29 cellular contexts compared by ENCODE assay signal in genomic region chr12:132458441-132459225, GRCh38.
"Had no signal": no experiment of that assay in that cellular context is flagged by ENCODE, and none has a peak within 500 bp of the region (broad histone marks: within the 10 kb centered on the region; RNA-seq: fewer than 3 reads in every experiment).

No MANE protein-coding gene starts in this region.

- FAIRE-seq: endometrium, endothelial cell of umbilical vein had no signal

- DNase-seq: activated CD4-positive, alpha-beta memory T cell treated with anti-CD3 and anti-CD28 coated beads, Interleukin-2, amount 10 ng/mL, durations not matched to agents 7 days and 5 days; activated CD4-positive, alpha-beta T cell treated with anti-CD3 and anti-CD28 coated beads for 1 hour; activated CD4-positive, alpha-beta T cell treated with anti-CD3 and anti-CD28 coated beads for 4 hours; activated CD4-positive, alpha-beta T cell treated with anti-CD3 and anti-CD28 coated beads, Interleukin-2, amount 10 ng/mL, durations not matched to agents 7 days and 5 days; activated CD4-positive, alpha-beta T cell treated with anti-CD3 and anti-CD28 coated beads, Interleukin-2, amount 50 U/mL, for 4 hours; activated CD8-positive, alpha-beta memory T cell treated with anti-CD3 and anti-CD28 coated beads, Interleukin-2, amount 50 U/mL, for 48 hours; activated gamma-delta T cell; activated naive CD4-positive, alpha-beta T cell treated with anti-CD3 and anti-CD28 coated beads for 36 hours; activated naive CD8-positive, alpha-beta T cell treated with anti-CD3 and anti-CD28 coated beads for 36 hours; activated naive CD8-positive, alpha-beta T cell treated with anti-CD3 and anti-CD28 coated beads, Interleukin-2, amount 50 U/mL, for 24 hours; activated T-cell treated with anti-CD3 and anti-CD28 coated beads for 4 hours; activated T-cell treated with anti-CD3 and anti-CD28 coated beads, Interleukin-2, amount 50 U/mL, for 24 hours; activated T-cell treated with anti-CD3 and anti-CD28 coated beads, Interleukin-2, amount 50 U/mL, for 72 hours; adrenal gland; amygdala; aorta; body of pancreas; caudate nucleus; colonic mucosa; effector CD8-positive, alpha-beta T cell; esophagus squamous epithelium; foreskin melanocyte; T-helper 1 cell; T-helper 17 cell; T1000 had no signal

- ATAC-seq: activated naive CD8-positive, alpha-beta T cell treated with anti-CD3 and anti-CD28 coated beads, Interleukin-2, amount 50 U/mL, for 24 hours; activated T-cell treated with anti-CD3 and anti-CD28 coated beads, Interleukin-2, amount 50 U/mL, for 72 hours; body of pancreas; gastroesophageal sphincter; T-helper 17 cell had no signal

- H3K9me3 ChIP-seq: adrenal gland, body of pancreas, colonic mucosa, esophagus squamous epithelium had no signal

- H3K36me3 ChIP-seq: adrenal gland, colonic mucosa, esophagus squamous epithelium, gastroesophageal sphincter had no signal

- H3K4me3 ChIP-seq: adrenal gland, body of pancreas, colonic mucosa, esophagus squamous epithelium, gastroesophageal sphincter had no signal

- H3K4me1 ChIP-seq: adrenal gland, body of pancreas, colonic mucosa, esophagus squamous epithelium, gastroesophageal sphincter had no signal

- H3K27me3 ChIP-seq: body of pancreas, colonic mucosa had no signal

- H3K27ac ChIP-seq: adrenal gland, body of pancreas, colonic mucosa, epithelial cell of prostate, esophagus squamous epithelium, gastroesophageal sphincter had no signal
